1 cellular context compared by ENCODE assay signal in the genomic region with DNA sequence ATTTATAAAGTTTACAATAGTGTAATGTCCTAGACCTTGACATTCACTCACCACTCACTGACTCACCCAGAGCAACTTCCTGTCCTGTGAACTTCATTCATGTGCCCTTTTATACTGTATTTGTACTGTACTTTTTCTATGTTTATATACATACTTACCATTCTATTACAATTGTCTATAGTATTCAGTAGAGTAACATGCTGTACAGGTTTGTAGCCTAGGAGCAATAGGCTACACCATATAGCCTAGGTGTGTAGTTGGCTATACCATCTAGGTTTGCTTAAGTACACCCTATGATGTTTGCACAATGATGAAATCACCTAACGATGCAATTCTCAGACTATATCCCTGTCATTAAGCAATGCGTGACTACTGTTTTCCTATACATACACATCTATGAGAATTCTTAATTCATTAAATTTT.
A peak's percentile ranks its signal among the peaks of the same experiment; 100 is the strongest.
TF ChIP-seq lines count a peak whose summit lies in the region.

No MANE protein-coding gene starts in this region.

TF ChIP-seq in HepG2, 621 proteins besides CTCF, POLR2A, EP300 and RAD21 (continues in another document):
- peak; percentile 11; the same call in 1 of the 2 replicates for TF ChIP-seq MIXL1 (CRISPR knock-in tag; IDR thresholded peaks at IDR 0.05)
- 0 out of 4 replicates have a peak, but pooled peaks of 1 of the 2 experiments have one; percentile 19 for TF ChIP-seq KLF16 (CRISPR knock-in tag; IDR thresholded peaks at IDR 0.05)
- TF ChIP-seq KLF11 (CRISPR knock-in tag; IDR thresholded peaks at IDR 0.05): no peak
- no peak for TF ChIP-seq TAF15 (IDR thresholded peaks at IDR 0.05; ENCODE audit: low read depth, low read length, poor library complexity, severe bottlenecking)
- TF ChIP-seq ZZZ3 (CRISPR knock-in tag; IDR thresholded peaks at IDR 0.05; ENCODE audit: borderline replicate concordance): no peak
- TF ChIP-seq, protein P1, sequence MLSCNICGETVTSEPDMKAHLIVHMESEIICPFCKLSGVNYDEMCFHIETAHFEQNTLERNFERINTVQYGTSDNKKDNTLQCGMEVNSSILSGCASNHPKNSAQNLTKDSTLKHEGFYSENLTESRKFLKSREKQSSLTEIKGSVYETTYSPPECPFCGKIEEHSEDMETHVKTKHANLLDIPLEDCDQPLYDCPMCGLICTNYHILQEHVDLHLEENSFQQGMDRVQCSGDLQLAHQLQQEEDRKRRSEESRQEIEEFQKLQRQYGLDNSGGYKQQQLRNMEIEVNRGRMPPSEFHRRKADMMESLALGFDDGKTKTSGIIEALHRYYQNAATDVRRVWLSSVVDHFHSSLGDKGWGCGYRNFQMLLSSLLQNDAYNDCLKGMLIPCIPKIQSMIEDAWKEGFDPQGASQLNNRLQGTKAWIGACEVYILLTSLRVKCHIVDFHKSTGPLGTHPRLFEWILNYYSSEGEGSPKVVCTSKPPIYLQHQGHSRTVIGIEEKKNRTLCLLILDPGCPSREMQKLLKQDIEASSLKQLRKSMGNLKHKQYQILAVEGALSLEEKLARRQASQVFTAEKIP (CRISPR knock-in tag; IDR thresholded peaks at IDR 0.05; ENCODE audit: borderline replicate concordance): no peak
- no peak for TF ChIP-seq RFXANK (CRISPR knock-in tag; IDR thresholded peaks at IDR 0.05)
- peak; percentile 90 for TF ChIP-seq GATAD2A (CRISPR knock-in tag; IDR thresholded peaks at IDR 0.05)
- TF ChIP-seq, protein P2, sequence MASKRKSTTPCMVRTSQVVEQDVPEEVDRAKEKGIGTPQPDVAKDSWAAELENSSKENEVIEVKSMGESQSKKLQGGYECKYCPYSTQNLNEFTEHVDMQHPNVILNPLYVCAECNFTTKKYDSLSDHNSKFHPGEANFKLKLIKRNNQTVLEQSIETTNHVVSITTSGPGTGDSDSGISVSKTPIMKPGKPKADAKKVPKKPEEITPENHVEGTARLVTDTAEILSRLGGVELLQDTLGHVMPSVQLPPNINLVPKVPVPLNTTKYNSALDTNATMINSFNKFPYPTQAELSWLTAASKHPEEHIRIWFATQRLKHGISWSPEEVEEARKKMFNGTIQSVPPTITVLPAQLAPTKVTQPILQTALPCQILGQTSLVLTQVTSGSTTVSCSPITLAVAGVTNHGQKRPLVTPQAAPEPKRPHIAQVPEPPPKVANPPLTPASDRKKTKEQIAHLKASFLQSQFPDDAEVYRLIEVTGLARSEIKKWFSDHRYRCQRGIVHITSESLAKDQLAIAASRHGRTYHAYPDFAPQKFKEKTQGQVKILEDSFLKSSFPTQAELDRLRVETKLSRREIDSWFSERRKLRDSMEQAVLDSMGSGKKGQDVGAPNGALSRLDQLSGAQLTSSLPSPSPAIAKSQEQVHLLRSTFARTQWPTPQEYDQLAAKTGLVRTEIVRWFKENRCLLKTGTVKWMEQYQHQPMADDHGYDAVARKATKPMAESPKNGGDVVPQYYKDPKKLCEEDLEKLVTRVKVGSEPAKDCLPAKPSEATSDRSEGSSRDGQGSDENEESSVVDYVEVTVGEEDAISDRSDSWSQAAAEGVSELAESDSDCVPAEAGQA (IDR thresholded peaks at IDR 0.05; ENCODE audit: low read depth): peak; percentile 22; the same call in 1 of the 2 replicates
- TF ChIP-seq, protein P2 (CRISPR knock-in tag; IDR thresholded peaks at IDR 0.05; ENCODE audit: borderline replicate concordance): no peak
- TF ChIP-seq ZNF230 (CRISPR knock-in tag; IDR thresholded peaks at IDR 0.05): no peak
- TF ChIP-seq SMC3 (IDR thresholded peaks at IDR 0.05; ENCODE audit: low read length): peak; percentile 18; the same call in 1 of the 2 replicates
- no peak for TF ChIP-seq MZF1 (CRISPR knock-in tag; IDR thresholded peaks at IDR 0.05; ENCODE audit: borderline replicate concordance)
- TF ChIP-seq REXO4 (CRISPR knock-in tag; IDR thresholded peaks at IDR 0.05; ENCODE audit: borderline replicate concordance): no peak
- TF ChIP-seq HOXA7 (CRISPR knock-in tag; IDR thresholded peaks at IDR 0.05): no peak
- TF ChIP-seq ZMYM4 (CRISPR knock-in tag; IDR thresholded peaks at IDR 0.05): no peak
- no peak for TF ChIP-seq CCDC6 (CRISPR knock-in tag; IDR thresholded peaks at IDR 0.05)
- TF ChIP-seq ZNF713 (CRISPR knock-in tag; IDR thresholded peaks at IDR 0.05): no peak
- no peak for TF ChIP-seq HDAC1 (CRISPR knock-in tag; IDR thresholded peaks at IDR 0.05)
- TF ChIP-seq ZBTB20 (CRISPR knock-in tag; IDR thresholded peaks at IDR 0.05; ENCODE audit: borderline replicate concordance, low read depth): peak; percentile 98
- TF ChIP-seq, protein P3, sequence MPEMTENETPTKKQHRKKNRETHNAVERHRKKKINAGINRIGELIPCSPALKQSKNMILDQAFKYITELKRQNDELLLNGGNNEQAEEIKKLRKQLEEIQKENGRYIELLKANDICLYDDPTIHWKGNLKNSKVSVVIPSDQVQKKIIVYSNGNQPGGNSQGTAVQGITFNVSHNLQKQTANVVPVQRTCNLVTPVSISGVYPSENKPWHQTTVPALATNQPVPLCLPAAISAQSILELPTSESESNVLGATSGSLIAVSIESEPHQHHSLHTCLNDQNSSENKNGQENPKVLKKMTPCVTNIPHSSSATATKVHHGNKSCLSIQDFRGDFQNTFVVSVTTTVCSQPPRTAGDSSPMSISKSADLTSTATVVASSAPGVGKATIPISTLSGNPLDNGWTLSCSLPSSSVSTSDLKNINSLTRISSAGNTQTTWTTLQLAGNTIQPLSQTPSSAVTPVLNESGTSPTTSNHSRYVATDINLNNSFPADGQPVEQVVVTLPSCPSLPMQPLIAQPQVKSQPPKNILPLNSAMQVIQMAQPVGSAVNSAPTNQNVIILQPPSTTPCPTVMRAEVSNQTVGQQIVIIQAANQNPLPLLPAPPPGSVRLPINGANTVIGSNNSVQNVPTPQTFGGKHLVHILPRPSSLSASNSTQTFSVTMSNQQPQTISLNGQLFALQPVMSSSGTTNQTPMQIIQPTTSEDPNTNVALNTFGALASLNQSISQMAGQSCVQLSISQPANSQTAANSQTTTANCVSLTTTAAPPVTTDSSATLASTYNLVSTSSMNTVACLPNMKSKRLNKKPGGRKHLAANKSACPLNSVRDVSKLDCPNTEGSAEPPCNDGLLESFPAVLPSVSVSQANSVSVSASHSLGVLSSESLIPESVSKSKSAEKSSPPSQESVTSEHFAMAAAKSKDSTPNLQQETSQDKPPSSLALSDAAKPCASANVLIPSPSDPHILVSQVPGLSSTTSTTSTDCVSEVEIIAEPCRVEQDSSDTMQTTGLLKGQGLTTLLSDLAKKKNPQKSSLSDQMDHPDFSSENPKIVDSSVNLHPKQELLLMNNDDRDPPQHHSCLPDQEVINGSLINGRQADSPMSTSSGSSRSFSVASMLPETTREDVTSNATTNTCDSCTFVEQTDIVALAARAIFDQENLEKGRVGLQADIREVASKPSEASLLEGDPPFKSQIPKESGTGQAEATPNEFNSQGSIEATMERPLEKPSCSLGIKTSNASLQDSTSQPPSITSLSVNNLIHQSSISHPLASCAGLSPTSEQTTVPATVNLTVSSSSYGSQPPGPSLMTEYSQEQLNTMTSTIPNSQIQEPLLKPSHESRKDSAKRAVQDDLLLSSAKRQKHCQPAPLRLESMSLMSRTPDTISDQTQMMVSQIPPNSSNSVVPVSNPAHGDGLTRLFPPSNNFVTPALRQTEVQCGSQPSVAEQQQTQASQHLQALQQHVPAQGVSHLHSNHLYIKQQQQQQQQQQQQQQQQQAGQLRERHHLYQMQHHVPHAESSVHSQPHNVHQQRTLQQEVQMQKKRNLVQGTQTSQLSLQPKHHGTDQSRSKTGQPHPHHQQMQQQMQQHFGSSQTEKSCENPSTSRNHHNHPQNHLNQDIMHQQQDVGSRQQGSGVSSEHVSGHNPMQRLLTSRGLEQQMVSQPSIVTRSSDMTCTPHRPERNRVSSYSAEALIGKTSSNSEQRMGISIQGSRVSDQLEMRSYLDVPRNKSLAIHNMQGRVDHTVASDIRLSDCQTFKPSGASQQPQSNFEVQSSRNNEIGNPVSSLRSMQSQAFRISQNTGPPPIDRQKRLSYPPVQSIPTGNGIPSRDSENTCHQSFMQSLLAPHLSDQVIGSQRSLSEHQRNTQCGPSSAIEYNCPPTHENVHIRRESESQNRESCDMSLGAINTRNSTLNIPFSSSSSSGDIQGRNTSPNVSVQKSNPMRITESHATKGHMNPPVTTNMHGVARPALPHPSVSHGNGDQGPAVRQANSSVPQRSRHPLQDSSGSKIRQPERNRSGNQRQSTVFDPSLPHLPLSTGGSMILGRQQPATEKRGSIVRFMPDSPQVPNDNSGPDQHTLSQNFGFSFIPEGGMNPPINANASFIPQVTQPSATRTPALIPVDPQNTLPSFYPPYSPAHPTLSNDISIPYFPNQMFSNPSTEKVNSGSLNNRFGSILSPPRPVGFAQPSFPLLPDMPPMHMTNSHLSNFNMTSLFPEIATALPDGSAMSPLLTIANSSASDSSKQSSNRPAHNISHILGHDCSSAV (CRISPR knock-in tag; IDR thresholded peaks at IDR 0.05; ENCODE audit: borderline replicate concordance): no peak
- no peak for TF ChIP-seq ZNF431 (CRISPR knock-in tag; IDR thresholded peaks at IDR 0.05; ENCODE audit: borderline replicate concordance, low read depth)
- TF ChIP-seq ZFP62 (CRISPR knock-in tag; IDR thresholded peaks at IDR 0.05): no peak
- no peak for TF ChIP-seq THYN1 (CRISPR knock-in tag; IDR thresholded peaks at IDR 0.05; ENCODE audit: borderline replicate concordance, low read depth)
- TF ChIP-seq ZNF652 (CRISPR knock-in tag; IDR thresholded peaks at IDR 0.05; ENCODE audit: borderline replicate concordance, low read depth): 0 out of 2 replicates have a peak, but pooled peaks have one; percentile 13
- TF ChIP-seq CREB1 (IDR thresholded peaks at IDR 0.05): peak; percentile 9; the same call in 1 of the 2 replicates
- TF ChIP-seq CREB1 (CRISPR knock-in tag; IDR thresholded peaks at IDR 0.05): no peak
- TF ChIP-seq ZNF30 (CRISPR knock-in tag; IDR thresholded peaks at IDR 0.05): no peak
- no peak for TF ChIP-seq RNF2 (conservative IDR thresholded peaks at IDR 0.05; ENCODE audit: low read depth)
- TF ChIP-seq ZNF225 (CRISPR knock-in tag; IDR thresholded peaks at IDR 0.05): no peak
- no peak for TF ChIP-seq PCBP1 (IDR thresholded peaks at IDR 0.05; ENCODE audit: borderline replicate concordance, low read depth, low read length)
- no peak for TF ChIP-seq ATRX (CRISPR knock-in tag; IDR thresholded peaks at IDR 0.05; ENCODE audit: borderline replicate concordance)
- TF ChIP-seq, protein P4, sequence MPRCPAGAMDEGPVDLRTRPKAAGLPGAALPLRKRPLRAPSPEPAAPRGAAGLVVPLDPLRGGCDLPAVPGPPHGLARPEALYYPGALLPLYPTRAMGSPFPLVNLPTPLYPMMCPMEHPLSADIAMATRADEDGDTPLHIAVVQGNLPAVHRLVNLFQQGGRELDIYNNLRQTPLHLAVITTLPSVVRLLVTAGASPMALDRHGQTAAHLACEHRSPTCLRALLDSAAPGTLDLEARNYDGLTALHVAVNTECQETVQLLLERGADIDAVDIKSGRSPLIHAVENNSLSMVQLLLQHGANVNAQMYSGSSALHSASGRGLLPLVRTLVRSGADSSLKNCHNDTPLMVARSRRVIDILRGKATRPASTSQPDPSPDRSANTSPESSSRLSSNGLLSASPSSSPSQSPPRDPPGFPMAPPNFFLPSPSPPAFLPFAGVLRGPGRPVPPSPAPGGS (CRISPR knock-in tag; IDR thresholded peaks at IDR 0.05): no peak
